In the genomic region with DNA sequence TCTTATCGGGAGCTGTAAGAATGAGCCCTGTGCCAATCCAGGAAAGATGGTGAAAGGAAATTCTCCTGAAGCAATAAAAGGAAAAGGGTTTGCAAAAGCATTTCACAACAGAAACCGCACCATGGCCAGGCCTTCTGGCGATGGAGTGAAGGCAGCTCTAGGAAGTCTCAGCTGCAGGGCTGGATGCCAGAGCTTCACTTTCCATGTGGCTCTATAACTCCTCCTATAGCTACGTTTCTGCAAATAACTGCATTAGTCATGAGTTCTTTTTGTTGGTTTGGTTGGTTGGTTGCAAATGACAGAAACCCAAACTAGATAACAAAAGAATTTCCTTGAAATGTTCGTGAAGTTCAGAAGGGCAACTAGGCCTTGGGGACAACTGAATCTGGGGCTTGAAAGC, we compare ENCODE assay signal across 13 cellular contexts.
DNase-seq lines count a peak whose midpoint lies in the region; ATAC-seq lines count a peak whose summit lies in the region.
"Had no signal": no experiment of that assay in that cellular context is flagged by ENCODE, and none has a peak within 500 bp of the region (broad histone marks: within the 10 kb centered on the region; RNA-seq: fewer than 3 reads in every experiment).

No MANE protein-coding gene starts in this region.

- no peak for DNase-seq in activated CD4-positive, alpha-beta T cell treated with anti-CD3 and anti-CD28 coated beads for 36 hours
- no peak for DNase-seq in activated CD4-positive, alpha-beta T cell treated with anti-CD3 and anti-CD28 coated beads, Interleukin-2, amount 50 U/mL, for 48 hours
- DNase-seq in OCI-M1 (lab: John Stamatoyannopoulos, UW) (peak; percentile 69), dermis blood vessel endothelial cell (peak; percentile 35), skeletal muscle cell (ENCODE audit: low read depth) (peak; percentile 40), DMS153 treated with DMSO at 0.1 percent for 48 hours (lab: John Stamatoyannopoulos, UW; ENCODE audit: unreplicated experiment) (no peak)
- no peak for DNase-seq in naive thymus-derived CD4-positive, alpha-beta T cell
- DNase-seq: 8988T; activated CD8-positive, alpha-beta memory T cell treated with anti-CD3 and anti-CD28 coated beads for 24 hours; NCI-H1436 had no signal

- no peaks in the 10 kb centered on the region for H3K27me3 Mint-ChIP-seq in activated CD4-positive, alpha-beta T cell treated with anti-CD3 and anti-CD28 coated beads for 36 hours
- no peaks in the 10 kb centered on the region for H3K27me3 Mint-ChIP-seq in naive thymus-derived CD4-positive, alpha-beta T cell

- no peaks in the 10 kb centered on the region for H3K27me3 ChIP-seq in naive thymus-derived CD4-positive, alpha-beta T cell (ENCODE audit: control insufficient read depth in 2 of 2, insufficient read depth in 2 of 2, low read length in 2 of 2)

- no peak overlapping the region for H3K4me3 Mint-ChIP-seq in activated CD4-positive, alpha-beta T cell treated with anti-CD3 and anti-CD28 coated beads for 36 hours
- H3K4me3 Mint-ChIP-seq in naive thymus-derived CD4-positive, alpha-beta T cell = peak overlapping the region in 1 of 10 donors; percentile 13
- H3K4me3 Mint-ChIP-seq: nephron had no signal

- no peaks in the 10 kb centered on the region for H3K36me3 Mint-ChIP-seq in activated CD4-positive, alpha-beta T cell treated with anti-CD3 and anti-CD28 coated beads for 36 hours (ENCODE audit: low read depth)
- peaks cover 0 to 8% (median 0%) of the 10 kb centered on the region in 5 donors for H3K36me3 Mint-ChIP-seq in naive thymus-derived CD4-positive, alpha-beta T cell

- ATAC-seq in activated CD4-positive, alpha-beta T cell treated with anti-CD3 and anti-CD28 coated beads for 36 hours = peak; percentile 11
- no peak for ATAC-seq in naive thymus-derived CD4-positive, alpha-beta T cell
- ATAC-seq in GM21367 (IDR thresholded peaks at IDR 0.05; ENCODE audit: unreplicated experiment) = no peak

- no peak overlapping the region for H3K27ac ChIP-seq in naive thymus-derived CD4-positive, alpha-beta T cell (ENCODE audit: low read depth, low read length)
- H3K27ac ChIP-seq: thoracic aorta had no signal

- no peak overlapping the region for H3K27ac Mint-ChIP-seq in activated CD4-positive, alpha-beta T cell treated with anti-CD3 and anti-CD28 coated beads for 36 hours
- H3K27ac Mint-ChIP-seq in naive thymus-derived CD4-positive, alpha-beta T cell = peak overlapping the region in 1 of 9 donors; percentile 82

- no peak overlapping the region for H3K4me3 ChIP-seq in skeletal muscle cell (ENCODE audit: low read depth, low read length)
- H3K4me3 ChIP-seq in naive thymus-derived CD4-positive, alpha-beta T cell (ENCODE audit: low read length) = no peak overlapping the region
- H3K4me3 ChIP-seq: thoracic aorta had no signal

- POLR2A ChIA-PET in activated CD4-positive, alpha-beta T cell treated with anti-CD3 and anti-CD28 coated beads for 36 hours (lab: Charles Lee) = no interaction called here
- POLR2A ChIA-PET in naive thymus-derived CD4-positive, alpha-beta T cell (lab: Charles Lee) = interaction anchor here (0.6 kb wide), 1 partner anchor 223 kb away, joined by 3 read pairs; no protein-coding TSS in a partner anchor

- H3K9me3 Mint-ChIP-seq in activated CD4-positive, alpha-beta T cell treated with anti-CD3 and anti-CD28 coated beads for 36 hours (ENCODE audit: low read depth) = no peaks in the 10 kb centered on the region
- H3K9me3 Mint-ChIP-seq in naive thymus-derived CD4-positive, alpha-beta T cell = no peaks in the 10 kb centered on the region
- H3K9me3 Mint-ChIP-seq: nephron had no signal

- CTCF ChIA-PET in activated CD4-positive, alpha-beta T cell treated with anti-CD3 and anti-CD28 coated beads for 36 hours (lab: Charles Lee) = interaction anchor here (0.8 to 3.5 kb wide), 7 partner anchors 12 to 434 kb away, joined by 3 to 18 read pairs (median 5); no protein-coding TSS in a partner anchor
- CTCF ChIA-PET in naive thymus-derived CD4-positive, alpha-beta T cell (lab: Charles Lee) = interaction anchor here (0.6 to 6.8 kb wide), 10 partner anchors 19 to 422 kb away, joined by 3 to 47 read pairs (median 4); no protein-coding TSS in a partner anchor

- H3K4me1 Mint-ChIP-seq in activated CD4-positive, alpha-beta T cell treated with anti-CD3 and anti-CD28 coated beads for 36 hours = peaks cover 4% of the 10 kb centered on the region
- H3K4me1 Mint-ChIP-seq in naive thymus-derived CD4-positive, alpha-beta T cell = peaks cover 6 to 28% (median 11%) of the 10 kb centered on the region in 7 donors

- no peaks in the 10 kb centered on the region for H3K36me3 ChIP-seq in naive thymus-derived CD4-positive, alpha-beta T cell (ENCODE audit: control insufficient read depth in 2 of 3, insufficient read depth in 3 of 3, low read length in 3 of 3)
- H3K36me3 ChIP-seq: thoracic aorta had no signal

- no peaks in the 10 kb centered on the region for H3K9me3 ChIP-seq in naive thymus-derived CD4-positive, alpha-beta T cell (ENCODE audit: control insufficient read depth in 2 of 3, low read length in 3 of 3)
- H3K9me3 ChIP-seq: thoracic aorta had no signal

- H3K4me1 ChIP-seq in naive thymus-derived CD4-positive, alpha-beta T cell (ENCODE audit: control insufficient read depth in 2 of 2, insufficient read depth in 2 of 2, low read length in 2 of 2) = peaks cover 0 to 3% of the 10 kb centered on the region in 2 donors

- intact Hi-C loops in activated CD4-positive, alpha-beta T cell treated with anti-CD3 and anti-CD28 coated beads for 36 hours (cut with DNase I, micrococcal nuclease) = loop anchor here (5.0 to 10.0 kb wide), 3 partner anchors 191 to 433 kb away; a partner anchor contains a TSS
- intact Hi-C loops in naive thymus-derived CD4-positive, alpha-beta T cell (cut with micrococcal nuclease) = loop anchor here in 1 of 2 donors (5.0 kb wide), 1 partner anchor 376 kb away; no protein-coding TSS in a partner anchor

Comparison
In these comparisons a context has a peak if more than half of its experiments do, and no peak if none do; other contexts are left out.
1. DNase-seq: peak in OCI-M1 (single experiment), dermis blood vessel endothelial cell (single experiment) and skeletal muscle cell (single experiment); none in activated CD4-positive, alpha-beta T cell treated with anti-CD3 and anti-CD28 coated beads for 36 hours (single experiment), activated CD4-positive, alpha-beta T cell treated with anti-CD3 and anti-CD28 coated beads, Interleukin-2, amount 50 U/mL, for 48 hours (0 of 2), DMS153 treated with DMSO at 0.1 percent for 48 hours (single experiment) and naive thymus-derived CD4-positive, alpha-beta T cell (0 of 9).